ENCODE assay signal across 8 cellular contexts in genomic region chr2:25617948-25618646, GRCh38. TPM values are rescaled to one million over a fixed set of nuclear protein-coding genes. Genes with fewer than 3 reads are reported as not detected.
DNase-seq lines count a peak whose midpoint lies in the region; ATAC-seq and TF ChIP-seq lines count a peak whose summit lies in the region.

No MANE protein-coding gene starts in this region.

- H3K36me3 Mint-ChIP-seq in H9 (ENCODE audit: insufficient read depth in 1 of 3, low read depth in 3 of 3) = peaks cover 14 to 31% (median 16%) of the 10 kb centered on the region in 3 experiments

- no peak overlapping the region for H3K4me3 Mint-ChIP-seq in H9

- H2BK120ac ChIP-seq in H9 (ENCODE audit: low read depth, low read length, poor library complexity, severe bottlenecking) = no peak overlapping the region

- no peaks in the 10 kb centered on the region for H3K23me2 ChIP-seq in H9 (ENCODE audit: insufficient read length, low read depth, low read length, poor library complexity, severe bottlenecking)

- H4K20me1 ChIP-seq in H9 (ENCODE audit: control insufficient read depth, insufficient read depth, insufficient read length) (no peaks in the 10 kb centered on the region), hepatocyte (ENCODE audit: insufficient read depth, poor library complexity, severe bottlenecking) (no peaks in the 10 kb centered on the region)

- no peaks in the 10 kb centered on the region for H3K79me1 ChIP-seq in H9 (ENCODE audit: insufficient read depth, low read depth, low read length, poor library complexity, severe bottlenecking)

- H3K4me2 ChIP-seq in H9 (ENCODE audit: insufficient read depth, insufficient read length, low read length) (no peak overlapping the region), hepatocyte (peak overlapping the region; percentile 41)

- no peak overlapping the region for H3K9ac ChIP-seq in H9 (ENCODE audit: extremely low read depth, insufficient read length, low read length)

- H2AK5ac ChIP-seq in H9 (ENCODE audit: insufficient read length, low read length) = no peak overlapping the region

- no peak overlapping the region for H3K14ac ChIP-seq in H9 (ENCODE audit: insufficient read depth, low read length)

- H3K56ac ChIP-seq in H9 (ENCODE audit: insufficient read length, low read depth, low read length) = no peak overlapping the region

- H2BK15ac ChIP-seq in H9 (ENCODE audit: low read depth, low read length) = no peak overlapping the region

- no peak overlapping the region for H4K91ac ChIP-seq in H9 (ENCODE audit: insufficient read length, low read depth, low read length)

- in situ Hi-C loops in brain microvascular endothelial cell (cut with HindIII; ENCODE audit: low pct_ligation_motif_present, low sequenced_read_pairs) = no loop called here

- no peak for TF ChIP-seq POLR2A in stomach (IDR thresholded peaks at IDR 0.05)

- H3K4me1 ChIP-seq in H9 (ENCODE audit: insufficient read depth, low read length) (no peaks in the 10 kb centered on the region; the same call in 1 of the 2 replicates), hepatocyte (ENCODE audit: insufficient read depth) (peaks cover 20% of the 10 kb centered on the region), stomach (peaks cover 5 to 32% (median 20%) of the 10 kb centered on the region in 4 donors)

- H3K9me3 ChIP-seq in H9 (ENCODE audit: control insufficient read depth, low read depth, low read length) = no peaks in the 10 kb centered on the region
- no peaks in the 10 kb centered on the region for H3K9me3 ChIP-seq in hepatocyte (ENCODE audit: low read depth)
- H3K9me3 ChIP-seq in stomach = no peaks in the 10 kb centered on the region

- no peak overlapping the region for H4K8ac ChIP-seq in H9 (replicated peaks; ENCODE audit: insufficient read length, low read depth, low read length)

- no peak for TF ChIP-seq EP300 in stomach (IDR thresholded peaks at IDR 0.05)

- no peak overlapping the region for H2BK20ac ChIP-seq in H9 (ENCODE audit: low read depth, low read length, poor library complexity, severe bottlenecking)

- H2AFZ ChIP-seq in H9 (ENCODE audit: low read length) (no peak overlapping the region), hepatocyte (no peak overlapping the region)

- peak overlapping the region in 2 of 3 experiments; percentile 7 to 12; a peak in 3 of 7 replicates for H3K27ac Mint-ChIP-seq in H9

- H3K27ac ChIP-seq in H9 (ENCODE audit: insufficient read length, low read depth, low read length) (no peak overlapping the region), brain microvascular endothelial cell (peak overlapping the region; percentile 89), hepatocyte (peak overlapping the region; percentile 84), stomach (peak overlapping the region in 3 of 5 donors; percentile 11 to 66 (median 49))

- no peak overlapping the region for H3K18ac ChIP-seq in H9 (ENCODE audit: insufficient read length, low read depth, low read length)

- no peaks in the 10 kb centered on the region; a peak in 2 of 5 replicates for H3K9me3 Mint-ChIP-seq in H9

- H3T11ph ChIP-seq in H9 (ENCODE audit: low read length) = no peak overlapping the region

- H3K4me1 Mint-ChIP-seq in H9 = peaks cover 17 to 19% of the 10 kb centered on the region in 2 experiments

- intact Hi-C loops in stomach (cut with DNase I; ENCODE audit: low total_unique reads) = no loop called here

- no peaks in the 10 kb centered on the region for H3K9me2 ChIP-seq in hepatocyte (replicated peaks; ENCODE audit: insufficient read depth)

- no CpG with 5 or more reads among the region's 7 CpGs for WGBS in H9 (ENCODE audit: extremely low coverage, insufficient read length, low lambda C conversion rate)
- 71% methylated on average over 7 of the region's 7 CpGs for WGBS in hepatocyte (ENCODE audit: low lambda C conversion rate, missing lambda C conversion rate)
- WGBS in stomach, 5 donors = 45 to 55% (median 50%) methylated on average over 7 of the region's 7 CpGs

- H3K79me2 ChIP-seq in H9 (ENCODE audit: insufficient read depth, low read length) (no peaks in the 10 kb centered on the region), hepatocyte (no peaks in the 10 kb centered on the region)

- H3K4ac ChIP-seq in H9 (ENCODE audit: low read depth, low read length) = no peak overlapping the region

- TF ChIP-seq CTCF in H9 (conservative IDR thresholded peaks at IDR 0.05) = no peak
- no peak for TF ChIP-seq CTCF in brain microvascular endothelial cell (IDR thresholded peaks at IDR 0.05; ENCODE audit: low read depth, low read length, missing control alignments)
- TF ChIP-seq CTCF in hepatocyte (IDR thresholded peaks at IDR 0.05; ENCODE audit: poor library complexity) = no peak
- TF ChIP-seq CTCF in stomach (IDR thresholded peaks at IDR 0.05) = no peak

- no peaks in the 10 kb centered on the region for H3K27me3 ChIP-seq in H9 (ENCODE audit: insufficient read depth, low read length)
- H3K27me3 ChIP-seq in brain microvascular endothelial cell (replicated peaks) = no peaks in the 10 kb centered on the region
- H3K27me3 ChIP-seq in hepatocyte = no peaks in the 10 kb centered on the region
- no peaks in the 10 kb centered on the region for H3K27me3 ChIP-seq in stomach

- ATAC-seq in GM19023 (IDR thresholded peaks at IDR 0.05; ENCODE audit: unreplicated experiment) = no peak
- no peak for ATAC-seq in HG03280 (IDR thresholded peaks at IDR 0.05; ENCODE audit: unreplicated experiment)

- H3K4me3 ChIP-seq in brain microvascular endothelial cell (ENCODE audit: low read depth, low read length) = peak overlapping the region; percentile 15
- no peak overlapping the region for H3K4me3 ChIP-seq in hepatocyte
- no peak overlapping the region for H3K4me3 ChIP-seq in stomach

- no peak overlapping the region for H2BK12ac ChIP-seq in H9 (ENCODE audit: insufficient read length, low read depth, low read length)

- no peak overlapping the region for H2BK5ac ChIP-seq in H9 (ENCODE audit: insufficient read length, low read length)

- H3K27me3 Mint-ChIP-seq in H9 (ENCODE audit: low read depth) = no peaks in the 10 kb centered on the region

- H3K23ac ChIP-seq in H9 (ENCODE audit: insufficient read length, low read depth, low read length) = no peak overlapping the region

- DNase-seq in H9 (no peak), brain microvascular endothelial cell (peak; percentile 87), hepatocyte (ENCODE audit: low spot score) (peak; percentile 8), stomach (no peak), KG1 (lab: John Stamatoyannopoulos, UW) (no peak)
- no peak for DNase-seq in activated CD4-positive, CD25-positive, alpha-beta regulatory T cell (lab: John Stamatoyannopoulos, UW)

- H3K36me3 ChIP-seq in brain microvascular endothelial cell (replicated peaks) (no peaks in the 10 kb centered on the region), hepatocyte (replicated peaks; ENCODE audit: insufficient read depth, low read depth) (no peaks in the 10 kb centered on the region), stomach (peaks cover 0 to 8% (median under 1%) of the 10 kb centered on the region in 4 donors)

- H4K5ac ChIP-seq in H9 (ENCODE audit: insufficient read length, low read depth, low read length) = no peak overlapping the region

RNA-seq across cellular contexts. Expression of gene DTNB, which starts 55.3 kb away (rescaled TPM):
- total RNA-seq in H9 (2021) = 26.7 and 31.7 TPM in 2 replicates
- total RNA-seq in hepatocyte = 10.3 and 12.8 TPM in 2 replicates
- 13.9 and 14.9 TPM in 2 replicates for polyA plus RNA-seq in hepatocyte
- total RNA-seq in stomach = 10 to 100 TPM; 10.5 to 70.0 (median 16.5) TPM
- 10 to 100 TPM; 23.1 to 69.5 (median 44.4) TPM for polyA plus RNA-seq in stomach

Comparison
In these comparisons a context has a peak if more than half of its experiments do, and no peak if none do; other contexts are left out.
1. DNase-seq: peak in brain microvascular endothelial cell (single experiment) and hepatocyte (single experiment); none in H9 (single experiment), stomach (single experiment), KG1 (single experiment) and activated CD4-positive, CD25-positive, alpha-beta regulatory T cell (0 of 4).